In the genomic region with DNA sequence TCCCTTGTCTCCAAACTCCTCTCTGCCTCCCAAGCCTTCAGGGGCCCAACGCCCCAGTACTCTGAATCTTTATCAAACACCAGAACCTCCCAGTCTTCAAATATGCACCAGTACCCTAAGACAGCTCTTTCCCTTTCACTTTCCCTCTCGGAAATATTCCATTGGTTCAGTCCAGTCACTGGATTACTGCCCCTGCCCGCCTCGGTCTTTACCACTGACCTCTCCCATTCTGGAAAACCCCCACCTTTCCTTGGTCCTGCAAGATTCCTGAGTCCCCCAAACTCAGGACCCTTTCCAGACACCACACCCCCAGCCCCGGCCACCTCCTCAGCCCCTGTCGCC, we compare ENCODE assay signal across 1 cellular context.
TF ChIP-seq lines count a peak whose summit lies in the region.

No MANE protein-coding gene starts in this region.

TF ChIP-seq in HepG2, 621 proteins besides CTCF, POLR2A, EP300 and RAD21:
- TF ChIP-seq, protein P1, sequence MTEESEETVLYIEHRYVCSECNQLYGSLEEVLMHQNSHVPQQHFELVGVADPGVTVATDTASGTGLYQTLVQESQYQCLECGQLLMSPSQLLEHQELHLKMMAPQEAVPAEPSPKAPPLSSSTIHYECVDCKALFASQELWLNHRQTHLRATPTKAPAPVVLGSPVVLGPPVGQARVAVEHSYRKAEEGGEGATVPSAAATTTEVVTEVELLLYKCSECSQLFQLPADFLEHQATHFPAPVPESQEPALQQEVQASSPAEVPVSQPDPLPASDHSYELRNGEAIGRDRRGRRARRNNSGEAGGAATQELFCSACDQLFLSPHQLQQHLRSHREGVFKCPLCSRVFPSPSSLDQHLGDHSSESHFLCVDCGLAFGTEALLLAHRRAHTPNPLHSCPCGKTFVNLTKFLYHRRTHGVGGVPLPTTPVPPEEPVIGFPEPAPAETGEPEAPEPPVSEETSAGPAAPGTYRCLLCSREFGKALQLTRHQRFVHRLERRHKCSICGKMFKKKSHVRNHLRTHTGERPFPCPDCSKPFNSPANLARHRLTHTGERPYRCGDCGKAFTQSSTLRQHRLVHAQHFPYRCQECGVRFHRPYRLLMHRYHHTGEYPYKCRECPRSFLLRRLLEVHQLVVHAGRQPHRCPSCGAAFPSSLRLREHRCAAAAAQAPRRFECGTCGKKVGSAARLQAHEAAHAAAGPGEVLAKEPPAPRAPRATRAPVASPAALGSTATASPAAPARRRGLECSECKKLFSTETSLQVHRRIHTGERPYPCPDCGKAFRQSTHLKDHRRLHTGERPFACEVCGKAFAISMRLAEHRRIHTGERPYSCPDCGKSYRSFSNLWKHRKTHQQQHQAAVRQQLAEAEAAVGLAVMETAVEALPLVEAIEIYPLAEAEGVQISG (CRISPR knock-in tag; IDR thresholded peaks at IDR 0.05), result no peak
- TF ChIP-seq ZNF678 (CRISPR knock-in tag; IDR thresholded peaks at IDR 0.05), result 0 out of 2 replicates have a peak, but pooled peaks have one; percentile 2
- TF ChIP-seq ZNF850 (CRISPR knock-in tag; conservative IDR thresholded peaks at IDR 0.05), result no peak
- TF ChIP-seq, protein P2, sequence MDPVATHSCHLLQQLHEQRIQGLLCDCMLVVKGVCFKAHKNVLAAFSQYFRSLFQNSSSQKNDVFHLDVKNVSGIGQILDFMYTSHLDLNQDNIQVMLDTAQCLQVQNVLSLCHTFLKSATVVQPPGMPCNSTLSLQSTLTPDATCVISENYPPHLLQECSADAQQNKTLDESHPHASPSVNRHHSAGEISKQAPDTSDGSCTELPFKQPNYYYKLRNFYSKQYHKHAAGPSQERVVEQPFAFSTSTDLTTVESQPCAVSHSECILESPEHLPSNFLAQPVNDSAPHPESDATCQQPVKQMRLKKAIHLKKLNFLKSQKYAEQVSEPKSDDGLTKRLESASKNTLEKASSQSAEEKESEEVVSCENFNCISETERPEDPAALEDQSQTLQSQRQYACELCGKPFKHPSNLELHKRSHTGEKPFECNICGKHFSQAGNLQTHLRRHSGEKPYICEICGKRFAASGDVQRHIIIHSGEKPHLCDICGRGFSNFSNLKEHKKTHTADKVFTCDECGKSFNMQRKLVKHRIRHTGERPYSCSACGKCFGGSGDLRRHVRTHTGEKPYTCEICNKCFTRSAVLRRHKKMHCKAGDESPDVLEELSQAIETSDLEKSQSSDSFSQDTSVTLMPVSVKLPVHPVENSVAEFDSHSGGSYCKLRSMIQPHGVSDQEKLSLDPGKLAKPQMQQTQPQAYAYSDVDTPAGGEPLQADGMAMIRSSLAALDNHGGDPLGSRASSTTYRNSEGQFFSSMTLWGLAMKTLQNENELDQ (CRISPR knock-in tag; IDR thresholded peaks at IDR 0.05; ENCODE audit: borderline replicate concordance), result no peak
- TF ChIP-seq, protein P3, sequence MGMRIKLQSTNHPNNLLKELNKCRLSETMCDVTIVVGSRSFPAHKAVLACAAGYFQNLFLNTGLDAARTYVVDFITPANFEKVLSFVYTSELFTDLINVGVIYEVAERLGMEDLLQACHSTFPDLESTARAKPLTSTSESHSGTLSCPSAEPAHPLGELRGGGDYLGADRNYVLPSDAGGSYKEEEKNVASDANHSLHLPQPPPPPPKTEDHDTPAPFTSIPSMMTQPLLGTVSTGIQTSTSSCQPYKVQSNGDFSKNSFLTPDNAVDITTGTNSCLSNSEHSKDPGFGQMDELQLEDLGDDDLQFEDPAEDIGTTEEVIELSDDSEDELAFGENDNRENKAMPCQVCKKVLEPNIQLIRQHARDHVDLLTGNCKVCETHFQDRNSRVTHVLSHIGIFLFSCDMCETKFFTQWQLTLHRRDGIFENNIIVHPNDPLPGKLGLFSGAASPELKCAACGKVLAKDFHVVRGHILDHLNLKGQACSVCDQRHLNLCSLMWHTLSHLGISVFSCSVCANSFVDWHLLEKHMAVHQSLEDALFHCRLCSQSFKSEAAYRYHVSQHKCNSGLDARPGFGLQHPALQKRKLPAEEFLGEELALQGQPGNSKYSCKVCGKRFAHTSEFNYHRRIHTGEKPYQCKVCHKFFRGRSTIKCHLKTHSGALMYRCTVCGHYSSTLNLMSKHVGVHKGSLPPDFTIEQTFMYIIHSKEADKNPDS (CRISPR knock-in tag; IDR thresholded peaks at IDR 0.05), result 0 out of 2 replicates have a peak, but pooled peaks have one; percentile 9
